8 cellular contexts compared by ENCODE assay signal in genomic region chr19:10653482-10653731, GRCh38. TPM values are rescaled to one million over a fixed set of nuclear protein-coding genes. Genes with fewer than 3 reads are reported as not detected.
DNase-seq lines count a peak whose midpoint lies in the region; ATAC-seq, FAIRE-seq and TF ChIP-seq lines count a peak whose summit lies in the region.

No MANE protein-coding gene starts in this region.

- peaks cover 41% of the 10 kb centered on the region for H3K4me1 ChIP-seq in CD8-positive, alpha-beta memory T cell (ENCODE audit: insufficient read depth, low read length)
- H3K4me1 ChIP-seq in OCI-LY3 (ENCODE audit: low read length) (peaks cover 27% of the 10 kb centered on the region), endothelial cell of umbilical vein (ENCODE audit: control insufficient read depth, extremely low read depth, insufficient read depth, low read length) (peaks cover 10% of the 10 kb centered on the region), neuronal stem cell (ENCODE audit: control insufficient read depth in 2 of 2, insufficient read depth in 1 of 2, low read depth in 1 of 2, low read length in 2 of 2) (peaks cover 2 to 9% of the 10 kb centered on the region in 2 donors)

- TF ChIP-seq POLR2A in endothelial cell of umbilical vein (IDR thresholded peaks at IDR 0.05; ENCODE audit: low read depth, low read length): no peak

- no peaks in the 10 kb centered on the region for H3K9me1 ChIP-seq in endothelial cell of umbilical vein (replicated peaks; ENCODE audit: control insufficient read depth, extremely low read depth, insufficient read depth, low read length)

- intact Hi-C loops in endothelial cell of umbilical vein (cut with micrococcal nuclease): loop anchor here (1.0 to 5.0 kb wide), 3 partner anchors 42 to 151 kb away; partner anchors contain the start of gene KEAP1

- H3K79me1 ChIP-seq in neuronal stem cell (ENCODE audit: low read depth, low read length): no peaks in the 10 kb centered on the region

- H4K20me1 ChIP-seq in OCI-LY3 (ENCODE audit: insufficient read depth, low read length) (peaks cover 33% of the 10 kb centered on the region), endothelial cell of umbilical vein (replicated peaks; ENCODE audit: control insufficient read depth, extremely low read depth, insufficient read depth, low read length) (peaks cover 6% of the 10 kb centered on the region)

- CTCF ChIA-PET in CD8-positive, alpha-beta memory T cell (lab: Charles Lee): interaction anchor here (15.7 kb wide), 1 partner anchor 73 kb away, joined by 371 read pairs; no protein-coding TSS in a partner anchor
- CTCF ChIA-PET in endothelial cell of umbilical vein (lab: Charles Lee): interaction anchor here (0.8 to 14.4 kb wide), 3 partner anchors 9 to 71 kb away, joined by 4 to 654 read pairs (median 5); no protein-coding TSS in a partner anchor

- H3K36me3 ChIP-seq in CD8-positive, alpha-beta memory T cell (ENCODE audit: insufficient read depth, low read length): no peaks in the 10 kb centered on the region
- H3K36me3 ChIP-seq in OCI-LY3 (replicated peaks; ENCODE audit: low read depth, low read length): peaks cover 38% of the 10 kb centered on the region
- peaks cover 0 to 2% of the 10 kb centered on the region in 2 experiments for H3K36me3 ChIP-seq in endothelial cell of umbilical vein (ENCODE audit: control insufficient read depth in 2 of 2, extremely low read depth in 1 of 2, insufficient read depth in 2 of 2, low read length in 2 of 2)
- H3K36me3 ChIP-seq in neuronal stem cell (replicated peaks in 1 of 2; ENCODE audit: control insufficient read depth in 2 of 2, insufficient read depth in 2 of 2, low read length in 2 of 2): peaks cover 3 to 43% of the 10 kb centered on the region in 2 donors

- H3K4me3 Mint-ChIP-seq in CD8-positive, alpha-beta memory T cell: peak overlapping the region; percentile 95 to 98 (median 95)

- H3K14ac ChIP-seq in neuronal stem cell (ENCODE audit: low read length): peak overlapping the region; percentile 48

- H3K18ac ChIP-seq in neuronal stem cell (ENCODE audit: low read length): peak overlapping the region; percentile 92

- FAIRE-seq in endothelial cell of umbilical vein (lab: Jason Lieb, UNC): no peak

- peaks cover 36 to 51% (median 44%) of the 10 kb centered on the region in 3 donors for H3K4me1 Mint-ChIP-seq in CD8-positive, alpha-beta memory T cell

- H2AFZ ChIP-seq in OCI-LY3 (ENCODE audit: low read depth, low read length): no peak overlapping the region
- peak overlapping the region; percentile 19 for H2AFZ ChIP-seq in endothelial cell of umbilical vein (ENCODE audit: low read depth, low read length)
- peak overlapping the region; percentile 85 for H2AFZ ChIP-seq in neuronal stem cell (ENCODE audit: low read length)

- peak overlapping the region; percentile 84 for H3K4me3 ChIP-seq in CD8-positive, alpha-beta memory T cell (ENCODE audit: low read length)
- H3K4me3 ChIP-seq in OCI-LY3 (ENCODE audit: low read length): peak overlapping the region; percentile 90
- peak overlapping the region; percentile 66 to 99 (median 81) for H3K4me3 ChIP-seq in endothelial cell of umbilical vein (replicated peaks in 1 of 3; ENCODE audit: insufficient read depth in 1 of 3, low read depth in 1 of 3, low read length in 3 of 3)
- H3K4me3 ChIP-seq in neuronal stem cell (ENCODE audit: low read length in 2 of 2): peak overlapping the region; percentile 92 to 93

- H2BK15ac ChIP-seq in neuronal stem cell (ENCODE audit: low read length): peak overlapping the region; percentile 72

- H3K9ac ChIP-seq in OCI-LY3 (ENCODE audit: low read length) (peak overlapping the region; percentile 97), endothelial cell of umbilical vein (replicated peaks; ENCODE audit: extremely low read depth, insufficient read depth, low read length) (peak overlapping the region; percentile 87), neuronal stem cell (ENCODE audit: low read depth, low read length, poor library complexity) (peak overlapping the region; percentile 97)

- H3K27ac Mint-ChIP-seq in CD8-positive, alpha-beta memory T cell: peak overlapping the region; percentile 98 to 100 (median 99)

- no peak overlapping the region for H4K8ac ChIP-seq in neuronal stem cell (ENCODE audit: low read depth, low read length)

- peak overlapping the region; percentile 85 for H2BK5ac ChIP-seq in neuronal stem cell (ENCODE audit: low read length)

- no peak for DNase-seq in CD8-positive, alpha-beta memory T cell
- DNase-seq in endothelial cell of umbilical vein (ENCODE audit: low read depth, low spot score) (no peak), neuronal stem cell (ENCODE audit: low spot score) (no peak), AG20443 (ENCODE audit: low spot score) (no peak), NOMO-1 treated with dmso at 0.1 percent for 144 hours (lab: John Stamatoyannopoulos, UW; ENCODE audit: unreplicated experiment) (no peak)

- peaks cover 65% of the 10 kb centered on the region for H3K79me2 ChIP-seq in OCI-LY3 (ENCODE audit: low read length)
- peaks cover 43% of the 10 kb centered on the region for H3K79me2 ChIP-seq in endothelial cell of umbilical vein (ENCODE audit: control insufficient read depth, insufficient read depth, low read length)

- peak overlapping the region; percentile 99 for H3K27ac ChIP-seq in CD8-positive, alpha-beta memory T cell (ENCODE audit: low read depth, low read length)
- peak overlapping the region; percentile 83 for H3K27ac ChIP-seq in OCI-LY3 (ENCODE audit: low read length)
- peak overlapping the region; percentile 78 for H3K27ac ChIP-seq in endothelial cell of umbilical vein (ENCODE audit: insufficient read depth, low read depth, low read length)
- peak overlapping the region; percentile 73 for H3K27ac ChIP-seq in neuronal stem cell (replicated peaks; ENCODE audit: low read length)

- H3K27me3 Mint-ChIP-seq in CD8-positive, alpha-beta memory T cell: peaks cover 0 to 10% of the 10 kb centered on the region in 2 donors

- ATAC-seq in HG02763 (IDR thresholded peaks at IDR 0.05; ENCODE audit: unreplicated experiment): no peak
- ATAC-seq in GM18870 (IDR thresholded peaks at IDR 0.05; ENCODE audit: unreplicated experiment): no peak

- H4K91ac ChIP-seq in neuronal stem cell (ENCODE audit: low read depth, low read length, poor library complexity): peak overlapping the region; percentile 34

- no peak for TF ChIP-seq CTCF in OCI-LY3 (IDR thresholded peaks at IDR 0.05; ENCODE audit: low read depth, low read length)
- no peak for TF ChIP-seq CTCF in endothelial cell of umbilical vein (IDR thresholded peaks at IDR 0.05; ENCODE audit: extremely low read depth in 1 of 2, insufficient read depth in 1 of 2, low read depth in 1 of 2, low read length in 2 of 2)

- WGBS in neuronal stem cell (ENCODE audit: extremely low coverage in 2 of 2, insufficient read length in 2 of 2, insufficient replicate concordance in 1 of 2), 2 donors: no CpG with 5 or more reads among the region's 18 CpGs

- H3K4ac ChIP-seq in neuronal stem cell (ENCODE audit: low read length): peak overlapping the region; percentile 87

- H2BK120ac ChIP-seq in neuronal stem cell (ENCODE audit: low read depth, low read length): peak overlapping the region; percentile 84

- TSS peak; percentile 94 for BruUV-seq in endothelial cell of umbilical vein (replicated peaks; lab: Mats Ljungman, UMichigan)

- H3K4me2 ChIP-seq in OCI-LY3 (ENCODE audit: low read length) (peak overlapping the region; percentile 72), endothelial cell of umbilical vein (ENCODE audit: insufficient read depth, low read length) (peak overlapping the region; percentile 79), neuronal stem cell (ENCODE audit: insufficient read depth, low read length, poor library complexity, severe bottlenecking) (peak overlapping the region; percentile 83)

- peak overlapping the region; percentile 23 for H2BK12ac ChIP-seq in neuronal stem cell (ENCODE audit: low read length)

- peaks cover 0 to 2% (median 0%) of the 10 kb centered on the region in 5 donors for H3K9me3 Mint-ChIP-seq in CD8-positive, alpha-beta memory T cell

- H3K9me3 ChIP-seq in CD8-positive, alpha-beta memory T cell (ENCODE audit: low read length): no peaks in the 10 kb centered on the region
- H3K9me3 ChIP-seq in OCI-LY3 (ENCODE audit: insufficient read depth, low read length) (no peaks in the 10 kb centered on the region), endothelial cell of umbilical vein (replicated peaks; ENCODE audit: control insufficient read depth, insufficient read depth, low read length) (no peaks in the 10 kb centered on the region), neuronal stem cell (replicated peaks in 1 of 2; ENCODE audit: control insufficient read depth in 2 of 2, insufficient read depth in 1 of 2, low read depth in 1 of 2, low read length in 2 of 2) (no peaks in the 10 kb centered on the region)

- POLR2A ChIA-PET in CD8-positive, alpha-beta memory T cell (lab: Charles Lee): interaction anchor here (0.5 to 1.9 kb wide), 10 partner anchors 9 to 241 kb away, joined by 3 to 17 read pairs (median 3); partner anchors contain the start of gene DNM2
- POLR2A ChIA-PET in endothelial cell of umbilical vein (lab: Charles Lee): no interaction called here

- H3K27me3 ChIP-seq in CD8-positive, alpha-beta memory T cell (ENCODE audit: insufficient read depth, low read length, poor library complexity, severe bottlenecking): no peaks in the 10 kb centered on the region
- H3K27me3 ChIP-seq in OCI-LY3 (ENCODE audit: low read depth, low read length) (no peaks in the 10 kb centered on the region), endothelial cell of umbilical vein (ENCODE audit: control insufficient read depth in 2 of 2, insufficient read depth in 2 of 2, low read length in 2 of 2) (no peaks in the 10 kb centered on the region), neuronal stem cell (ENCODE audit: control insufficient read depth in 3 of 3, insufficient read depth in 3 of 3, low read depth in 1 of 3, low read length in 3 of 3) (no peaks in the 10 kb centered on the region)

- dilution Hi-C loops in endothelial cell of umbilical vein (cut with MboI; ENCODE audit: extremely low pct_ligation_motif_present, low sequenced_read_pairs): no loop called here

- peaks cover 0 to 37% (median 4%) of the 10 kb centered on the region in 3 donors for H3K36me3 Mint-ChIP-seq in CD8-positive, alpha-beta memory T cell

- H3K23ac ChIP-seq in neuronal stem cell (ENCODE audit: low read depth, low read length, poor library complexity): peak overlapping the region; percentile 94

- peak overlapping the region; percentile 99 for H2AK5ac ChIP-seq in neuronal stem cell (ENCODE audit: low read depth, low read length)

RNA-seq across cellular contexts. Expression of gene ILF3, which starts 0.7 kb away (rescaled TPM):
- total RNA-seq in CD8-positive, alpha-beta memory T cell: 100 to 1,000 TPM; 471 to 475 TPM
- polyA plus RNA-seq in CD8-positive, alpha-beta memory T cell: 100.0 TPM
- 425 and 459 TPM in 2 replicates for total RNA-seq in endothelial cell of umbilical vein
- polyA plus RNA-seq in endothelial cell of umbilical vein: 186 and 187 TPM in 2 replicates
- polyA plus RNA-seq in endothelial cell of umbilical vein (2011; cell fraction: cytosol; rRNA removed): 184 and 201 TPM in 2 replicates
- polyA plus RNA-seq in endothelial cell of umbilical vein (2011; cell fraction: nucleus; rRNA removed): 1,067 and 1,150 TPM in 2 replicates
- polyA plus RNA-seq in endothelial cell of umbilical vein (2012): 204 and 280 TPM in 2 replicates
- 170 and 173 TPM in 2 replicates for polyA minus RNA-seq in endothelial cell of umbilical vein
- polyA minus RNA-seq in endothelial cell of umbilical vein (2011; cell fraction: cytosol; rRNA and poly(A)+ RNA removed): 90.8 TPM
- polyA minus RNA-seq in endothelial cell of umbilical vein (2011; cell fraction: nucleus; rRNA and poly(A)+ RNA removed): 213 and 219 TPM in 2 replicates
- 416 TPM for polyA plus RNA-seq in neuronal stem cell (2013, experiment 1 of 2)
- 418 TPM for polyA plus RNA-seq in neuronal stem cell (2013, experiment 2 of 2)

RNA-seq across cellular contexts. Expression of gene SLC44A2, which starts 28.1 kb away (rescaled TPM):
- 10 to 100 TPM; 70.5 to 88.2 TPM for total RNA-seq in CD8-positive, alpha-beta memory T cell
- polyA plus RNA-seq in CD8-positive, alpha-beta memory T cell: 285 TPM
- 130 and 136 TPM in 2 replicates for total RNA-seq in endothelial cell of umbilical vein
- polyA plus RNA-seq in endothelial cell of umbilical vein: 94.2 and 97.7 TPM in 2 replicates
- 73.7 and 79.5 TPM in 2 replicates for polyA plus RNA-seq in endothelial cell of umbilical vein (2011; cell fraction: cytosol; rRNA removed)
- 131 and 148 TPM in 2 replicates for polyA plus RNA-seq in endothelial cell of umbilical vein (2011; cell fraction: nucleus; rRNA removed)
- polyA plus RNA-seq in endothelial cell of umbilical vein (2012): 104 and 142 TPM in 2 replicates
- 137 and 159 TPM in 2 replicates for polyA minus RNA-seq in endothelial cell of umbilical vein
- 66.6 TPM for polyA minus RNA-seq in endothelial cell of umbilical vein (2011; cell fraction: cytosol; rRNA and poly(A)+ RNA removed)
- polyA minus RNA-seq in endothelial cell of umbilical vein (2011; cell fraction: nucleus; rRNA and poly(A)+ RNA removed): 37.4 and 48.8 TPM in 2 replicates
- polyA plus RNA-seq in neuronal stem cell (2013, experiment 1 of 2): 86.1 TPM
- polyA plus RNA-seq in neuronal stem cell (2013, experiment 2 of 2): 84.2 TPM

RNA-seq across cellular contexts. Expression of gene QTRT1, which starts 47.8 kb away (rescaled TPM):
- total RNA-seq in CD8-positive, alpha-beta memory T cell: 10 to 100 TPM; 76.1 to 80.1 TPM
- 32.2 TPM for polyA plus RNA-seq in CD8-positive, alpha-beta memory T cell
- 38.2 and 41.7 TPM in 2 replicates for total RNA-seq in endothelial cell of umbilical vein
- 61.0 and 64.9 TPM in 2 replicates for polyA plus RNA-seq in endothelial cell of umbilical vein
- 36.7 and 47.9 TPM in 2 replicates for polyA plus RNA-seq in endothelial cell of umbilical vein (2011; cell fraction: cytosol; rRNA removed)
- 149 and 158 TPM in 2 replicates for polyA plus RNA-seq in endothelial cell of umbilical vein (2011; cell fraction: nucleus; rRNA removed)
- 39.2 and 46.7 TPM in 2 replicates for polyA plus RNA-seq in endothelial cell of umbilical vein (2012)
- 13.0 and 17.8 TPM in 2 replicates for polyA minus RNA-seq in endothelial cell of umbilical vein
- 16.8 TPM for polyA minus RNA-seq in endothelial cell of umbilical vein (2011; cell fraction: cytosol; rRNA and poly(A)+ RNA removed)
- polyA minus RNA-seq in endothelial cell of umbilical vein (2011; cell fraction: nucleus; rRNA and poly(A)+ RNA removed): 16.3 and 22.8 TPM in 2 replicates
- 17.9 TPM for polyA plus RNA-seq in neuronal stem cell (2013, experiment 1 of 2)
- 16.9 TPM for polyA plus RNA-seq in neuronal stem cell (2013, experiment 2 of 2)
